Comparison of ENCODE assay signal across 20 cellular contexts in the genomic region with DNA sequence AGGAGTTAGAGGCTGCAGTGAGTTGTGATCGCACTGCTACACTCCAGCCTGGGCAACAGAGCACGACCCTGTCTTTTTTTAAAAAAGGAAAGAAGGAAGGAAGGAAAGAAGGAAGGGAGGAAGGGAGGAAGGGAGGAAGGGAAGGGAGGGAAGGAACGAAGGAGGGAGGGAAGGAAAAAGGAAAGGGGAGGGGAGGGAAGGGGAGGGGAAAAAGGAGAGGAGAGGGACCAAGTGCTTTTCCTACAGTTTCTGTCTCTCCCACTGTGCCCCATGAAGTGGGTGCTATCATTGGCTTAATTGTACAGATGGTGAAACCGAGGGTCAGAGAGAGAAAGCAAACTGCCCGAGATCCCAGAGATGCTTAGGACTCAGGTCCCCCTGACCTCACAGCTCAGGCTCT.
"Had no signal": no experiment of that assay in that cellular context is flagged by ENCODE, and none has a peak within 500 bp of the region (broad histone marks: within the 10 kb centered on the region; RNA-seq: fewer than 3 reads in every experiment).

No MANE protein-coding gene starts in this region.

- DNase-seq: activated CD4-positive, alpha-beta T cell treated with anti-CD3 and anti-CD28 coated beads for 1 hour; activated gamma-delta T cell treated with Interleukin-2 at 50 U/mL for 16 hours; activated naive CD8-positive, alpha-beta T cell treated with anti-CD3 and anti-CD28 coated beads for 36 hours; activated T-cell treated with anti-CD3 and anti-CD28 coated beads, Interleukin-2, amount 50 U/mL, for 24 hours; anterior cingulate cortex; brain microvascular endothelial cell; effector CD8-positive, alpha-beta T cell; head of caudate nucleus; midbrain; SJCRH30; stimulated activated CD4-positive, alpha-beta T cell treated with anti-CD3 and anti-CD28 coated beads, Interleukin-1b, Interleukin-23, amount 100 ng/mL, for 48 hours; tibial artery had no signal

- H3K4me3 Mint-ChIP-seq: activated naive CD8-positive, alpha-beta T cell treated with anti-CD3 and anti-CD28 coated beads for 36 hours; activated T-cell treated with anti-CD3 and anti-CD28 coated beads, Interleukin-2, amount 50 U/mL, for 24 hours; central memory CD8-positive, alpha-beta T cell had no signal

- H3K27me3 ChIP-seq: brain microvascular endothelial cell, SJCRH30, tibial artery had no signal

- H3K9me3 ChIP-seq: SJCRH30, tibial artery had no signal

- H3K9ac ChIP-seq: parathyroid adenoma had no signal

- H3K4me1 ChIP-seq: parathyroid adenoma had no signal

- H3K9me3 Mint-ChIP-seq: activated naive CD8-positive, alpha-beta T cell treated with anti-CD3 and anti-CD28 coated beads for 36 hours; activated T-cell treated with anti-CD3 and anti-CD28 coated beads, Interleukin-2, amount 50 U/mL, for 24 hours; central memory CD8-positive, alpha-beta T cell had no signal

- FAIRE-seq: frontal cortex, islet of Langerhans, urothelium cell line had no signal

- H2AFZ ChIP-seq: parathyroid adenoma had no signal

- H3K36me3 ChIP-seq: brain microvascular endothelial cell, SJCRH30, tibial artery had no signal

- H3K27ac Mint-ChIP-seq: activated naive CD8-positive, alpha-beta T cell treated with anti-CD3 and anti-CD28 coated beads for 36 hours; activated T-cell treated with anti-CD3 and anti-CD28 coated beads, Interleukin-2, amount 50 U/mL, for 24 hours had no signal

- H3K4me3 ChIP-seq: coronary artery, lung, SJCRH30, tibial artery had no signal

- H3K27me3 Mint-ChIP-seq: activated naive CD8-positive, alpha-beta T cell treated with anti-CD3 and anti-CD28 coated beads for 36 hours; activated T-cell treated with anti-CD3 and anti-CD28 coated beads, Interleukin-2, amount 50 U/mL, for 24 hours had no signal

- H3K27ac ChIP-seq: brain microvascular endothelial cell, coronary artery, parathyroid adenoma, SJCRH30, tibial artery, VCaP had no signal

- H3K79me2 ChIP-seq: parathyroid adenoma had no signal
